Comparison of ENCODE assay signal across 4 cellular contexts in genomic region chr2:17930773-17931172, GRCh38. TPM values are rescaled to one million over a fixed set of nuclear protein-coding genes. Genes with fewer than 3 reads are reported as not detected.
"Had no signal": no experiment of that assay in that cellular context is flagged by ENCODE, and none has a peak within 500 bp of the region (broad histone marks: within the 10 kb centered on the region; RNA-seq: fewer than 3 reads in every experiment).

No MANE protein-coding gene starts in this region.

- DNase-seq: GDM1, GF-D8 had no signal

- ATAC-seq: GM12878 had no signal

- H3K4me3 ChIP-seq: GM12878 had no signal

RNA-seq across cellular contexts. Expression of gene KCNS3, which starts 52.3 kb away (rescaled TPM):
- total RNA-seq: G401, GM12878 had no signal
